1 cellular context compared by ENCODE assay signal in the genomic region with DNA sequence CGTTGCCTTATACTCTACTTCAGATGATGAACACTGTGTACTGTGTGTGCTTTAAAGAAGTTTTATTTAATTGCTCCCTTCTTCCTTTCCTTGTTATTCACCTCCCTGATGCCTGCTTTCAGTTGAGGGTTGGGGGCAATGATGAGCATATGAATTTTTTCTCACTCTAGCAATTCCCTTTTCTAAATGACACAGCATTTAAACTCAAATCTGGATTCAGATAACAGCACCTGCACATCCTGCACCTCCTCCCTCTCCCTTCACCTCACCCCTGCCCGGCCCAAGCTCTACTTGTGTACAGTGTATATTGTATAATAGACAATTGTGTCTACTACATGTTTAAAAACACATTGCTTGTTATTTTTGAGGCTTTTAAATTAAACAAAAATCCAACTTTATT.
TF ChIP-seq lines count a peak whose summit lies in the region.

No MANE protein-coding gene starts in this region.

TF ChIP-seq in IMR-90, 13 proteins besides CTCF, POLR2A, EP300 and RAD21:
- TF ChIP-seq, protein P1, sequence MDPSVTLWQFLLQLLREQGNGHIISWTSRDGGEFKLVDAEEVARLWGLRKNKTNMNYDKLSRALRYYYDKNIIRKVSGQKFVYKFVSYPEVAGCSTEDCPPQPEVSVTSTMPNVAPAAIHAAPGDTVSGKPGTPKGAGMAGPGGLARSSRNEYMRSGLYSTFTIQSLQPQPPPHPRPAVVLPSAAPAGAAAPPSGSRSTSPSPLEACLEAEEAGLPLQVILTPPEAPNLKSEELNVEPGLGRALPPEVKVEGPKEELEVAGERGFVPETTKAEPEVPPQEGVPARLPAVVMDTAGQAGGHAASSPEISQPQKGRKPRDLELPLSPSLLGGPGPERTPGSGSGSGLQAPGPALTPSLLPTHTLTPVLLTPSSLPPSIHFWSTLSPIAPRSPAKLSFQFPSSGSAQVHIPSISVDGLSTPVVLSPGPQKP (IDR thresholded peaks at IDR 0.05; ENCODE audit: borderline replicate concordance, low read depth, low read length) = no peak
- TF ChIP-seq, protein P2, sequence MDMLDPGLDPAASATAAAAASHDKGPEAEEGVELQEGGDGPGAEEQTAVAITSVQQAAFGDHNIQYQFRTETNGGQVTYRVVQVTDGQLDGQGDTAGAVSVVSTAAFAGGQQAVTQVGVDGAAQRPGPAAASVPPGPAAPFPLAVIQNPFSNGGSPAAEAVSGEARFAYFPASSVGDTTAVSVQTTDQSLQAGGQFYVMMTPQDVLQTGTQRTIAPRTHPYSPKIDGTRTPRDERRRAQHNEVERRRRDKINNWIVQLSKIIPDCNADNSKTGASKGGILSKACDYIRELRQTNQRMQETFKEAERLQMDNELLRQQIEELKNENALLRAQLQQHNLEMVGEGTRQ (IDR thresholded peaks at IDR 0.05; ENCODE audit: low read depth, low read length) = no peak
- TF ChIP-seq MAFK (IDR thresholded peaks at IDR 0.05; ENCODE audit: low read depth, low read length) (no peak), NFE2L2 (IDR thresholded peaks at IDR 0.05; ENCODE audit: low read depth, low read length) (no peak), BHLHE40 (IDR thresholded peaks at IDR 0.05; ENCODE audit: low read depth, low read length) (no peak), CHD1 (IDR thresholded peaks at IDR 0.05; ENCODE audit: low read depth, low read length) (no peak), CEBPB (IDR thresholded peaks at IDR 0.05; ENCODE audit: low read depth, low read length) (no peak), RCOR1 (IDR thresholded peaks at IDR 0.05; ENCODE audit: insufficient replicate concordance, low read length) (no peak), MXI1 (IDR thresholded peaks at IDR 0.05; ENCODE audit: borderline replicate concordance, low read depth, low read length) (no peak), SMC3 (IDR thresholded peaks at IDR 0.05; ENCODE audit: low read depth, low read length) (no peak), MAZ (IDR thresholded peaks at IDR 0.05; ENCODE audit: borderline replicate concordance, low read depth, low read length) (no peak)
